Comparison of ENCODE assay signal across 8 cellular contexts in the genomic region with DNA sequence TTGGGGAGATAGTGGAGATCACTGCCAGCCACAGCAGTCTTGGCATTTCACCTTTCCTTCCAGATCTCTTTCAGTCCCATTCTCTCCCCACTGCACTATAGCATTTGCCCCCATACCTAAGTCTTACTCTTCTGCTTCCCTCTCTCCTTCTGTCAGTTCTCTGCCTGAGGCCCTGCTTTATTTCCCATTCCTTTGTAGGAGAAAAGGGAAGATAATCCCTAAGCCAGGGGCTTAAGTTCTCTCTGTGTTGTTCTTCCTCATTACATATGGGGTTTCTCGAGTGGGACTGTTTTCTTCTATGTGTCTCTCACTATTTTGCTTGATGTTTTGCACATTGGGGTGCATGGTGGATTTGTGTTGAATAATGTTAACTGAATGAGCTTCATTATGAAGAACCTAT. TPM values are rescaled to one million over a fixed set of nuclear protein-coding genes. Genes with fewer than 3 reads are reported as not detected.
DNase-seq lines count a peak whose midpoint lies in the region; TF ChIP-seq lines count a peak whose summit lies in the region.

No MANE protein-coding gene starts in this region.

- H3K27me3 Mint-ChIP-seq in Caco-2 (ENCODE audit: insufficient read depth, unreplicated experiment), result no peaks in the 10 kb centered on the region

- peak overlapping the region; percentile 98 for H3K27ac Mint-ChIP-seq in Caco-2 (ENCODE audit: unreplicated experiment)

- H2AFZ ChIP-seq in OCI-LY3 (ENCODE audit: low read depth, low read length), result no peak overlapping the region

- H3K36me3 ChIP-seq in Caco-2 (ENCODE audit: control insufficient read depth, insufficient read depth, low read length), result no peaks in the 10 kb centered on the region
- peaks cover 5% of the 10 kb centered on the region for H3K36me3 ChIP-seq in OCI-LY3 (replicated peaks; ENCODE audit: low read depth, low read length)
- peaks cover 5% of the 10 kb centered on the region for H3K36me3 ChIP-seq in ectodermal cell (ENCODE audit: control insufficient read depth, insufficient read depth, low read length)
- no peaks in the 10 kb centered on the region for H3K36me3 ChIP-seq in prostate gland

- H3K4me3 ChIP-seq in Caco-2 (ENCODE audit: low read depth, low read length) (no peak overlapping the region), OCI-LY3 (ENCODE audit: low read length) (peak overlapping the region; percentile 88), ectodermal cell (ENCODE audit: insufficient read depth, low read depth, low read length) (peak overlapping the region; percentile 9), prostate gland (no peak overlapping the region)

- no peak for TF ChIP-seq POLR2A in prostate gland (IDR thresholded peaks at IDR 0.05)

- no TSS peak for BruUV-seq in Caco-2 (replicated peaks; lab: Mats Ljungman, UMichigan)

- peak overlapping the region; percentile 99; the same call in 1 of the 2 replicates for H3K9ac ChIP-seq in OCI-LY3 (ENCODE audit: low read length)

- TF ChIP-seq CTCF in Caco-2 (IDR thresholded peaks at IDR 0.05; ENCODE audit: insufficient read depth in 1 of 2, low read depth in 1 of 2, low read length in 1 of 2, severe bottlenecking in 1 of 2, unreplicated experiment in 1 of 2) (no peak), OCI-LY3 (IDR thresholded peaks at IDR 0.05; ENCODE audit: low read depth, low read length) (no peak), prostate gland (IDR thresholded peaks at IDR 0.05) (no peak)

- peak overlapping the region; percentile 98 for H3K27ac ChIP-seq in OCI-LY3 (ENCODE audit: low read length)
- peak overlapping the region; percentile 17 for H3K27ac ChIP-seq in ectodermal cell (ENCODE audit: insufficient read depth, low read depth, low read length, poor library complexity, severe bottlenecking)
- H3K27ac ChIP-seq in prostate gland, result peak overlapping the region; percentile 98 to 99

- H3K4me3 Mint-ChIP-seq in Caco-2 (ENCODE audit: unreplicated experiment), result peak overlapping the region; percentile 82

- peaks cover 65% of the 10 kb centered on the region for H3K36me3 Mint-ChIP-seq in Caco-2 (ENCODE audit: insufficient read depth, unreplicated experiment)

- H3K27me3 ChIP-seq in Caco-2 (replicated peaks; ENCODE audit: control insufficient read depth, insufficient read depth, low read length) (no peaks in the 10 kb centered on the region), OCI-LY3 (ENCODE audit: low read depth, low read length) (no peaks in the 10 kb centered on the region), ectodermal cell (ENCODE audit: control insufficient read depth, insufficient read depth, low read length, poor library complexity, severe bottlenecking) (no peaks in the 10 kb centered on the region), prostate gland (replicated peaks; ENCODE audit: insufficient read depth) (no peaks in the 10 kb centered on the region)

- no peak for DNase-seq in Caco-2
- no peak for DNase-seq in prostate gland (ENCODE audit: low spot score)
- no peak for DNase-seq in midbrain (lab: John Stamatoyannopoulos, UW)
- no peak for DNase-seq in NCI-H2029 treated with DMSO at 0.1 percent for 48 hours (lab: John Stamatoyannopoulos, UW)
- no peak for DNase-seq in cerebellum (ENCODE audit: low spot score)
- DNase-seq in NCI-H2227 (lab: John Stamatoyannopoulos, UW; ENCODE audit: unreplicated experiment), result no peak

- peak overlapping the region; percentile 96 for H3K4me2 ChIP-seq in OCI-LY3 (ENCODE audit: low read length)

- WGBS in ectodermal cell, 2 experiments, result 40 to 73% methylated on average over 1 of the region's 1 CpG
- WGBS in prostate gland, result 43% methylated on average over 1 of the region's 1 CpG

- no peaks in the 10 kb centered on the region for H3K9me3 ChIP-seq in Caco-2
- no peaks in the 10 kb centered on the region for H3K9me3 ChIP-seq in OCI-LY3 (ENCODE audit: insufficient read depth, low read length)
- H3K9me3 ChIP-seq in ectodermal cell (ENCODE audit: control insufficient read depth, low read length), result no peaks in the 10 kb centered on the region
- no peaks in the 10 kb centered on the region for H3K9me3 ChIP-seq in prostate gland

- H3K9me3 Mint-ChIP-seq in Caco-2 (ENCODE audit: unreplicated experiment), result no peaks in the 10 kb centered on the region

- intact Hi-C loops in Caco-2 (cut with micrococcal nuclease; ENCODE audit: unreplicated experiment) (no loop called here), prostate gland (cut with DNase I) (loop anchor here (5.0 to 10.0 kb wide), 2 partner anchors 314 to 493 kb away; a partner anchor contains a TSS)

- peaks cover 84% of the 10 kb centered on the region for H3K79me2 ChIP-seq in OCI-LY3 (ENCODE audit: low read length)

- peaks cover 32% of the 10 kb centered on the region for H4K20me1 ChIP-seq in OCI-LY3 (ENCODE audit: insufficient read depth, low read length)

- peaks cover 24% of the 10 kb centered on the region for H3K4me1 Mint-ChIP-seq in Caco-2 (ENCODE audit: low read depth, unreplicated experiment)

- CTCF ChIA-PET in Caco-2 (lab: Charles Lee), result no interaction called here

- H3K4me1 ChIP-seq in Caco-2 (peaks cover 30% of the 10 kb centered on the region), OCI-LY3 (ENCODE audit: low read length) (peaks cover 43% of the 10 kb centered on the region), ectodermal cell (ENCODE audit: control insufficient read depth, insufficient read depth, low read length) (peaks cover 37% of the 10 kb centered on the region), prostate gland (replicated peaks) (peaks cover 28% of the 10 kb centered on the region)

- POLR2A ChIA-PET in Caco-2 (lab: Charles Lee), result no interaction called here

RNA-seq across cellular contexts. Expression of a gene that starts 6.4 kb away (rescaled TPM):
- total RNA-seq in Caco-2 (2022), result 27.4 and 27.9 TPM in 2 replicates
- 30.3 TPM for polyA plus RNA-seq in ectodermal cell (2013, experiment 1 of 4)
- 36.4 TPM for polyA plus RNA-seq in ectodermal cell (2013, experiment 2 of 4)
- polyA plus RNA-seq in ectodermal cell (2013, experiment 3 of 4), result 32.0 TPM
- 34.0 TPM for polyA plus RNA-seq in ectodermal cell (2013, experiment 4 of 4)
- 10 to 100 TPM; 12.7 to 30.2 TPM for total RNA-seq in prostate gland
- 16.2 TPM for total RNA-seq in cerebellum

RNA-seq across cellular contexts. Expression of a gene that starts 14.4 kb away (rescaled TPM):
- total RNA-seq in Caco-2 (2022) (2.5 and 3.2 TPM in 2 replicates), prostate gland (10 to 100 TPM; 11.1 to 15.7 TPM), cerebellum (3.2 TPM)
- polyA plus RNA-seq in ectodermal cell (2013, experiment 1 of 4), result 67.3 TPM
- 77.7 TPM for polyA plus RNA-seq in ectodermal cell (2013, experiment 2 of 4)
- polyA plus RNA-seq in ectodermal cell (2013, experiment 3 of 4), result 52.8 TPM
- 61.1 TPM for polyA plus RNA-seq in ectodermal cell (2013, experiment 4 of 4)

RNA-seq across cellular contexts. Expression of a gene that starts 16.9 kb away (rescaled TPM):
- total RNA-seq in Caco-2 (2022), result 20.9 and 27.4 TPM in 2 replicates
- polyA plus RNA-seq in ectodermal cell (2013, experiment 1 of 4), result 46.7 TPM
- polyA plus RNA-seq in ectodermal cell (2013, experiment 2 of 4), result 34.2 TPM
- polyA plus RNA-seq in ectodermal cell (2013, experiment 3 of 4), result 55.3 TPM
- polyA plus RNA-seq in ectodermal cell (2013, experiment 4 of 4), result 48.9 TPM
- total RNA-seq in prostate gland, result 100 to 1,000 TPM in 1 of 2 donors, 10 to 100 TPM in 1; 74.6 to 163 TPM
- total RNA-seq in cerebellum, result 28.6 TPM

RNA-seq across cellular contexts. Expression of a gene that starts 17.4 kb away (rescaled TPM):
- total RNA-seq in Caco-2 (2022), result 6.1 and 7.3 TPM in 2 replicates
- 22.6 TPM for polyA plus RNA-seq in ectodermal cell (2013, experiment 1 of 4)
- 28.3 TPM for polyA plus RNA-seq in ectodermal cell (2013, experiment 2 of 4)
- polyA plus RNA-seq in ectodermal cell (2013, experiment 3 of 4), result 13.4 TPM
- polyA plus RNA-seq in ectodermal cell (2013, experiment 4 of 4), result 16.9 TPM
- 10 to 100 TPM in 1 of 2 donors, 1 to 10 TPM in 1; 5.7 to 20.8 TPM for total RNA-seq in prostate gland
- total RNA-seq in cerebellum, result 15.3 TPM

RNA-seq across cellular contexts. Expression of a gene that starts 48.1 kb away (rescaled TPM):
- 27.9 and 34.7 TPM in 2 replicates for total RNA-seq in Caco-2 (2022)
- polyA plus RNA-seq in ectodermal cell (2013, experiment 1 of 4), result 32.7 TPM
- 34.6 TPM for polyA plus RNA-seq in ectodermal cell (2013, experiment 2 of 4)
- polyA plus RNA-seq in ectodermal cell (2013, experiment 3 of 4), result 32.8 TPM
- polyA plus RNA-seq in ectodermal cell (2013, experiment 4 of 4), result 34.2 TPM
- 100 to 1,000 TPM; 166 to 196 TPM for total RNA-seq in prostate gland
- 121 TPM for total RNA-seq in cerebellum

Comparison
In these comparisons a context has a peak if more than half of its experiments do, and no peak if none do; other contexts are left out.
1. H3K4me3 ChIP-seq: peak in OCI-LY3 (single experiment) and ectodermal cell (single experiment); none in Caco-2 (single experiment) and prostate gland (0 of 2).
2. H3K27ac ChIP-seq: peak in every context shown above with its lines; median percentile 98 in prostate gland; 98 in OCI-LY3; 17 in ectodermal cell.